Comparison of ENCODE assay signal across 1 cellular context in genomic region chr4:98470831-98471230, GRCh38.
TF ChIP-seq lines count a peak whose summit lies in the region.

No MANE protein-coding gene starts in this region.

TF ChIP-seq in K562, 482 proteins besides CTCF, POLR2A, EP300 and RAD21 (continued from another document):
- TF ChIP-seq TFAP4 (CRISPR knock-in tag; IDR thresholded peaks at IDR 0.05; ENCODE audit: borderline replicate concordance), result peak; percentile 27; the same call in 1 of the 2 replicates
- no peak for TF ChIP-seq COPS2 (conservative IDR thresholded peaks at IDR 0.05)
- no peak for TF ChIP-seq ZNF77 (CRISPR knock-in tag; IDR thresholded peaks at IDR 0.05)
- TF ChIP-seq ZBTB12 (CRISPR knock-in tag; IDR thresholded peaks at IDR 0.05), result no peak
- TF ChIP-seq NEUROD1 (IDR thresholded peaks at IDR 0.05; ENCODE audit: borderline replicate concordance, low read depth, low read length, partially characterized antibody), result no peak
- no peak for TF ChIP-seq SMAD1 (IDR thresholded peaks at IDR 0.05; ENCODE audit: low read depth, low read length, partially characterized antibody)
- TF ChIP-seq ETV5 (CRISPR knock-in tag; IDR thresholded peaks at IDR 0.05; ENCODE audit: low read depth), result peak; percentile 24; the same call in 1 of the 2 replicates
- TF ChIP-seq ZBTB40 (IDR thresholded peaks at IDR 0.05), result peak; percentile 55
- no peak for TF ChIP-seq ZBTB40 (CRISPR knock-in tag; IDR thresholded peaks at IDR 0.05)
- TF ChIP-seq ESRRA (IDR thresholded peaks at IDR 0.05; ENCODE audit: borderline replicate concordance, low read depth), result peak; percentile 61; the same call in 1 of the 2 replicates
- 0 out of 2 replicates have a peak, but pooled peaks have one; percentile 12 for TF ChIP-seq CTBP1 (IDR thresholded peaks at IDR 0.05; ENCODE audit: borderline replicate concordance)
- TF ChIP-seq ZNF511 (CRISPR knock-in tag; IDR thresholded peaks at IDR 0.05), result no peak
- TF ChIP-seq DMBX1 (CRISPR knock-in tag; IDR thresholded peaks at IDR 0.05; ENCODE audit: borderline replicate concordance), result 0 out of 2 replicates have a peak, but pooled peaks have one; percentile 15
- TF ChIP-seq SMAD4 (CRISPR knock-in tag; conservative IDR thresholded peaks at IDR 0.05), result peak; percentile 49; the same call in 1 of the 2 replicates
- TF ChIP-seq NR2C1 (IDR thresholded peaks at IDR 0.05), result no peak
- TF ChIP-seq NR2C1 (tag; IDR thresholded peaks at IDR 0.05), result no peak
- no peak for TF ChIP-seq KLF6 (CRISPR knock-in tag; IDR thresholded peaks at IDR 0.05; ENCODE audit: borderline replicate concordance)
- 0 out of 2 replicates have a peak, but pooled peaks have one; percentile 33 for TF ChIP-seq ZNF175 (CRISPR knock-in tag; IDR thresholded peaks at IDR 0.05; ENCODE audit: low read depth)
- TF ChIP-seq FOXM1 (IDR thresholded peaks at IDR 0.05; ENCODE audit: low read depth), result 0 out of 2 replicates have a peak, but pooled peaks have one; percentile 24
- no peak for TF ChIP-seq FOXM1 (CRISPR knock-in tag; IDR thresholded peaks at IDR 0.05; ENCODE audit: low read depth)
- TF ChIP-seq VEZF1 (CRISPR knock-in tag; IDR thresholded peaks at IDR 0.05), result peak; percentile 68
- no peak for TF ChIP-seq RFX1 (IDR thresholded peaks at IDR 0.05)
- TF ChIP-seq CREB3L1 (IDR thresholded peaks at IDR 0.05; ENCODE audit: borderline replicate concordance, low read depth), result no peak
- no peak for TF ChIP-seq SREBF1 (IDR thresholded peaks at IDR 0.05; ENCODE audit: borderline replicate concordance, low read depth, low read length)
- peak; percentile 84 for TF ChIP-seq GABPA (tag; conservative IDR thresholded peaks at IDR 0.05; ENCODE audit: low read depth)
- TF ChIP-seq RCOR1 (IDR thresholded peaks at IDR 0.05; ENCODE audit: borderline replicate concordance in 1 of 2, low read depth in 2 of 2, low read length in 2 of 2), result peak in 1 of 2 experiments; percentile 40; a peak in 1 of 4 replicates
- TF ChIP-seq ZNF766 (CRISPR knock-in tag; conservative IDR thresholded peaks at IDR 0.05), result 0 out of 2 replicates have a peak, but pooled peaks have one; percentile 26
- no peak for TF ChIP-seq CREB1 (IDR thresholded peaks at IDR 0.05)
- TF ChIP-seq CREB1 (CRISPR knock-in tag; IDR thresholded peaks at IDR 0.05), result no peak
- 0 out of 2 replicates have a peak, but pooled peaks have one; percentile 37 for TF ChIP-seq BACH1 (tag; IDR thresholded peaks at IDR 0.05)
- TF ChIP-seq ETV1 (tag; conservative IDR thresholded peaks at IDR 0.05; ENCODE audit: low read depth), result peak; percentile 78
- no peak for TF ChIP-seq CBFA2T3 (IDR thresholded peaks at IDR 0.05)
- TF ChIP-seq ZNF785 (CRISPR knock-in tag; IDR thresholded peaks at IDR 0.05), result no peak
- TF ChIP-seq SETDB1 (IDR thresholded peaks at IDR 0.05; ENCODE audit: low read length), result no peak
- peak; percentile 44; the same call in 1 of the 2 replicates for TF ChIP-seq ZKSCAN8 (CRISPR knock-in tag; IDR thresholded peaks at IDR 0.05)
- no peak for TF ChIP-seq NR2C2 (CRISPR knock-in tag; IDR thresholded peaks at IDR 0.05)
- peak; percentile 16; the same call in 1 of the 2 replicates for TF ChIP-seq NR2C2 (tag; IDR thresholded peaks at IDR 0.05)
- no peak for TF ChIP-seq ATF2 (CRISPR knock-in tag; IDR thresholded peaks at IDR 0.05)
- TF ChIP-seq TRIM24 (IDR thresholded peaks at IDR 0.05), result 0 out of 4 replicates have a peak, but pooled peaks of 1 of the 2 experiments have one; percentile 16
- peak; percentile 73 for TF ChIP-seq GABPB1 (CRISPR knock-in tag; IDR thresholded peaks at IDR 0.05)
- no peak for TF ChIP-seq XRCC4 (IDR thresholded peaks at IDR 0.05; ENCODE audit: extremely low read depth, insufficient read depth, insufficient read length)
- no peak for TF ChIP-seq CC2D1A (IDR thresholded peaks at IDR 0.05)
